ENCODE assay signal across 8 cellular contexts in the genomic region with DNA sequence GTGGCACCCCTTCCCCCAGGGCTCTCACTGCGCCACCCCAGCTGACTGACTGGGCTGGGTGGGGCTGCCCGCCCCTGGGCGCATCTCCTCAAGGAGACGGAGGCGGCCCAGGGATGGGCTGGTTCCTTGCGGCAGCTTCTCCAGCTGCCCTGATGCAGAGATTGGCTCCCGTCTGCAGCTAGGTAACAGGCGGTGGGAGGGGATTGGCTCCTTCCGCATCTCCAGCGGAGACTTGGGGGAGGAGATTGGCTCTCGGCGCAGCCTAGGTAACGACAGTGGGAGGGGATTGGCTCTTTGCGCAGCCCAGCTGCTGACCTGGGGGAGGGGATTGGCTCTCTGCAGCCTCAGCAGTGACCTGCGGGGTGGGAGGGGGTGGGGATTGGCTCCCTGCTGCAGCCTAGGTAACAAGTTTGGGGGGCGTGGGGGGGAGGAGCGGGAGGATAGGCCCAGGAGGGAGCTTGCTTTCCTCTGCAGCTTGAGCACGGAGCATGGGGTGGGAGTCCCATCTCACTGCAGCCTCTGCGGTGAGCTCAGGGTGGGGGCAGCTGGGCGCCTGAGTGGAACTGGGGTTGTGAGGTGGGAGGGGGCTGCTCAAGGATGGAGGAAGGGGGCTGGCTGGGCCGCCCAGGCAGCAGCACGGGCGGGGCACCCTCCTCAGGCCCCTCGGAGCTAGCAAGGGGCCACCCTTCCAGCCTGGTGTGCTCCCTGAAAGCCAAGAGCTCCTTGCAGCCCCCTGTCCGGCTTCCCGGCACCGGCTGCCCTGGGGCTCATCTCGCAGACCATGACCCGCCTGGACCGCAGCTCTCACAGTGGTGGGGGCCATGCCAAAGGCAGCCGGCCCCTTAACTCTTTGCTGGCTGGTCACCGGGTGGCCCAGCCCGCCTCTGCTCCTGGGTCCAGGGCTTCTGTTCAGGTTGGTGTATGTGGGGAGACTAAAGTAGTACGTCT. TPM values are rescaled to one million over a fixed set of nuclear protein-coding genes. Genes with fewer than 3 reads are reported as not detected.
DNase-seq lines count a peak whose midpoint lies in the region; ATAC-seq and TF ChIP-seq lines count a peak whose summit lies in the region.

No MANE protein-coding gene starts in this region.

- H3K9me3 ChIP-seq in HUES64 (ENCODE audit: insufficient read depth, low read depth, low read length) (no peaks in the 10 kb centered on the region), neural cell (ENCODE audit: low read length) (no peaks in the 10 kb centered on the region)

- H2AFZ ChIP-seq in ACC112 (ENCODE audit: low read length, unreplicated experiment) (no peak overlapping the region), neural cell (ENCODE audit: low read depth, low read length) (peak overlapping the region; percentile 14)

- H3K4me1 ChIP-seq in ACC112 (ENCODE audit: control insufficient read depth, insufficient read depth, low read length, unreplicated experiment) (peaks cover 57% of the 10 kb centered on the region), HUES64 (ENCODE audit: insufficient read depth, low read length) (peaks cover 47% of the 10 kb centered on the region)

- no peaks in the 10 kb centered on the region for H3F3A ChIP-seq in neural cell (ENCODE audit: insufficient read depth, low read length, poor library complexity, severe bottlenecking)

- H3K4me3 ChIP-seq in ACC112 (ENCODE audit: low read depth, low read length) (peak overlapping the region; percentile 89), HUES64 (ENCODE audit: low read length) (peak overlapping the region; percentile 73), neural cell (ENCODE audit: low read length) (peak overlapping the region; percentile 85)

- TF ChIP-seq RAD21 in neural cell (conservative IDR thresholded peaks at IDR 0.05), result no peak

- H3K27ac ChIP-seq in ACC112 (ENCODE audit: low read depth, low read length) (peak overlapping the region; percentile 86; the same call in 1 of the 2 replicates), HUES64 (ENCODE audit: low read depth, low read length) (peak overlapping the region; percentile 93), VCaP (peak overlapping the region; percentile 40; the same call in 1 of the 2 replicates), neural cell (ENCODE audit: low read length) (peak overlapping the region; percentile 89)

- 3% methylated on average over 34 of the region's 34 CpGs for WGBS in HUES64

- H3K36me3 ChIP-seq in ACC112 (ENCODE audit: insufficient read depth, low read length), result peaks cover 25% of the 10 kb centered on the region; the same call in 1 of the 2 replicates
- H3K36me3 ChIP-seq in HUES64 (ENCODE audit: insufficient read depth, low read length), result peaks cover 62% of the 10 kb centered on the region
- no peaks in the 10 kb centered on the region for H3K36me3 ChIP-seq in neural cell (ENCODE audit: insufficient read depth, low read length)

- H3K9me2 ChIP-seq in neural cell (ENCODE audit: insufficient read depth, low read length), result no peaks in the 10 kb centered on the region

- DNase-seq in fibroblast of the conjunctiva (ENCODE audit: low read depth), result peak; percentile 91

- H3K4me2 ChIP-seq in neural cell (ENCODE audit: low read length), result peak overlapping the region; percentile 94

- H3K27me3 ChIP-seq in ACC112 (ENCODE audit: insufficient read depth, low read length) (no peaks in the 10 kb centered on the region), HUES64 (ENCODE audit: insufficient read depth, low read length) (no peaks in the 10 kb centered on the region), neural cell (ENCODE audit: insufficient read depth, low read depth, low read length) (no peaks in the 10 kb centered on the region)

- TF ChIP-seq EP300 in neural cell (conservative IDR thresholded peaks at IDR 0.05; ENCODE audit: poor library complexity, severe bottlenecking), result peak; percentile 8

- H3K9ac ChIP-seq in HUES64 (ENCODE audit: low read depth, low read length) (peak overlapping the region; percentile 73), neural cell (ENCODE audit: low read length) (peak overlapping the region; percentile 73)

- ATAC-seq in GM18870 (IDR thresholded peaks at IDR 0.05; ENCODE audit: unreplicated experiment) (no peak), HG02885 (IDR thresholded peaks at IDR 0.05; ENCODE audit: poor library complexity, unreplicated experiment) (no peak), GM18907 (IDR thresholded peaks at IDR 0.05; ENCODE audit: unreplicated experiment) (no peak)

- H4K20me1 ChIP-seq in neural cell (ENCODE audit: insufficient read depth), result peaks cover 9% of the 10 kb centered on the region

- peaks cover 67% of the 10 kb centered on the region for H3K79me2 ChIP-seq in ACC112 (ENCODE audit: control insufficient read depth, insufficient read depth, low read length, unreplicated experiment)
- peaks cover 53% of the 10 kb centered on the region for H3K79me2 ChIP-seq in neural cell (replicated peaks; ENCODE audit: insufficient read depth, low read length)

- TF ChIP-seq CTCF in VCaP (conservative IDR thresholded peaks at IDR 0.05) (no peak), neural cell (IDR thresholded peaks at IDR 0.05; ENCODE audit: poor library complexity, severe bottlenecking) (no peak)

TF ChIP-seq in neural cell, 6 proteins besides CTCF, POLR2A, EP300 and RAD21:
- TF ChIP-seq, protein P1, sequence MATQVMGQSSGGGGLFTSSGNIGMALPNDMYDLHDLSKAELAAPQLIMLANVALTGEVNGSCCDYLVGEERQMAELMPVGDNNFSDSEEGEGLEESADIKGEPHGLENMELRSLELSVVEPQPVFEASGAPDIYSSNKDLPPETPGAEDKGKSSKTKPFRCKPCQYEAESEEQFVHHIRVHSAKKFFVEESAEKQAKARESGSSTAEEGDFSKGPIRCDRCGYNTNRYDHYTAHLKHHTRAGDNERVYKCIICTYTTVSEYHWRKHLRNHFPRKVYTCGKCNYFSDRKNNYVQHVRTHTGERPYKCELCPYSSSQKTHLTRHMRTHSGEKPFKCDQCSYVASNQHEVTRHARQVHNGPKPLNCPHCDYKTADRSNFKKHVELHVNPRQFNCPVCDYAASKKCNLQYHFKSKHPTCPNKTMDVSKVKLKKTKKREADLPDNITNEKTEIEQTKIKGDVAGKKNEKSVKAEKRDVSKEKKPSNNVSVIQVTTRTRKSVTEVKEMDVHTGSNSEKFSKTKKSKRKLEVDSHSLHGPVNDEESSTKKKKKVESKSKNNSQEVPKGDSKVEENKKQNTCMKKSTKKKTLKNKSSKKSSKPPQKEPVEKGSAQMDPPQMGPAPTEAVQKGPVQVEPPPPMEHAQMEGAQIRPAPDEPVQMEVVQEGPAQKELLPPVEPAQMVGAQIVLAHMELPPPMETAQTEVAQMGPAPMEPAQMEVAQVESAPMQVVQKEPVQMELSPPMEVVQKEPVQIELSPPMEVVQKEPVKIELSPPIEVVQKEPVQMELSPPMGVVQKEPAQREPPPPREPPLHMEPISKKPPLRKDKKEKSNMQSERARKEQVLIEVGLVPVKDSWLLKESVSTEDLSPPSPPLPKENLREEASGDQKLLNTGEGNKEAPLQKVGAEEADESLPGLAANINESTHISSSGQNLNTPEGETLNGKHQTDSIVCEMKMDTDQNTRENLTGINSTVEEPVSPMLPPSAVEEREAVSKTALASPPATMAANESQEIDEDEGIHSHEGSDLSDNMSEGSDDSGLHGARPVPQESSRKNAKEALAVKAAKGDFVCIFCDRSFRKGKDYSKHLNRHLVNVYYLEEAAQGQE (IDR thresholded peaks at IDR 0.05; ENCODE audit: borderline replicate concordance), result no peak
- TF ChIP-seq POLR2AphosphoS5 (IDR thresholded peaks at IDR 0.05), result peak; percentile 26
- no peak for TF ChIP-seq EZH2 (IDR thresholded peaks at IDR 0.05; ENCODE audit: borderline replicate concordance, insufficient read depth, low read length, poor library complexity, severe bottlenecking)
- no peak for TF ChIP-seq SMC3 (conservative IDR thresholded peaks at IDR 0.05; ENCODE audit: poor library complexity)
- no peak for TF ChIP-seq TAF1 (IDR thresholded peaks at IDR 0.05; ENCODE audit: low read depth)
- peak; percentile 62 for TF ChIP-seq MXI1 (conservative IDR thresholded peaks at IDR 0.05; ENCODE audit: poor library complexity, severe bottlenecking)
TF ChIP-seq in neural cell: peak in this region for 2.

RNA-seq across cellular contexts. Expression of a gene that starts 6.4 kb away (rescaled TPM):
- polyA plus RNA-seq in HUES64 (2013, experiment 1 of 2), result 101 TPM
- 104 TPM for polyA plus RNA-seq in HUES64 (2013, experiment 2 of 2)
- 48.4 and 67.1 TPM in 2 replicates for polyA plus RNA-seq in neural cell
- 82.2 and 96.9 TPM in 2 replicates for polyA minus RNA-seq in neural cell

RNA-seq across cellular contexts. Expression of a gene that starts 16.9 kb away (rescaled TPM):
- polyA plus RNA-seq in HUES64 (2013, experiment 1 of 2), result 0.70 TPM
- polyA plus RNA-seq in HUES64 (2013, experiment 2 of 2), result 1.2 TPM
- not detected in 2 replicates for polyA plus RNA-seq in neural cell
- polyA minus RNA-seq in neural cell, result not detected in 2 replicates

RNA-seq across cellular contexts. Expression of a gene that starts 46.8 kb away (rescaled TPM):
- polyA plus RNA-seq in HUES64 (2013, experiment 1 of 2), result 153 TPM
- polyA plus RNA-seq in HUES64 (2013, experiment 2 of 2), result 173 TPM
- 336 and 363 TPM in 2 replicates for polyA plus RNA-seq in neural cell
- 205 and 210 TPM in 2 replicates for polyA minus RNA-seq in neural cell

RNA-seq across cellular contexts. Expression of a gene that starts 53.1 kb away (rescaled TPM):
- 15.4 TPM for polyA plus RNA-seq in HUES64 (2013, experiment 1 of 2)
- 16.5 TPM for polyA plus RNA-seq in HUES64 (2013, experiment 2 of 2)
- polyA plus RNA-seq in neural cell, result 29.0 and 34.7 TPM in 2 replicates
- 25.7 and 30.7 TPM in 2 replicates for polyA minus RNA-seq in neural cell

Comparison
In these comparisons a context has a peak if more than half of its experiments do, and no peak if none do; other contexts are left out.
1. H3K27ac ChIP-seq: peak in every context shown above with its lines; median percentile 93 in HUES64; 89 in neural cell; 86 in ACC112; 40 in VCaP.